Comparison of ENCODE assay signal across 1 cellular context in the genomic region with DNA sequence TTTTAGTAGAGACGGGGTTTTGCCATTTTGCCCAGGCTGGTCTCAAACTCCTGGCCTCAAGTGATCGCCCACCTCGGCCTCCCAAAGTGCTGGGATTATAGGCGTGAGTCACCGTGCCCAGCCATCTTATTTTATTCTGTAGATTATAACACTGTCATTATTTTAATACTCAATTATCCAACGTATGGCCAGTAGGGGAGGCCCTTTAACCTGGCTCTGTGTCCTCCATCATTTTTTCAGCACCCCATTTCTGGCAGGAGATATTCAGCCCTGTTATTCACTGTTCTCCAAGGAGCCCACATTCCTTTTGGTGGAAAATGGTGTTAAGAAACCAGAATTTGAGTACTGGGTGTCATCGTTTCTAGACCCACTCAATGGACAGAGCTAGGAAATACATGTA.
TF ChIP-seq lines count a peak whose summit lies in the region.

No MANE protein-coding gene starts in this region.

TF ChIP-seq in GM23338, 12 proteins besides CTCF, POLR2A, EP300 and RAD21:
- TF ChIP-seq, protein P1, sequence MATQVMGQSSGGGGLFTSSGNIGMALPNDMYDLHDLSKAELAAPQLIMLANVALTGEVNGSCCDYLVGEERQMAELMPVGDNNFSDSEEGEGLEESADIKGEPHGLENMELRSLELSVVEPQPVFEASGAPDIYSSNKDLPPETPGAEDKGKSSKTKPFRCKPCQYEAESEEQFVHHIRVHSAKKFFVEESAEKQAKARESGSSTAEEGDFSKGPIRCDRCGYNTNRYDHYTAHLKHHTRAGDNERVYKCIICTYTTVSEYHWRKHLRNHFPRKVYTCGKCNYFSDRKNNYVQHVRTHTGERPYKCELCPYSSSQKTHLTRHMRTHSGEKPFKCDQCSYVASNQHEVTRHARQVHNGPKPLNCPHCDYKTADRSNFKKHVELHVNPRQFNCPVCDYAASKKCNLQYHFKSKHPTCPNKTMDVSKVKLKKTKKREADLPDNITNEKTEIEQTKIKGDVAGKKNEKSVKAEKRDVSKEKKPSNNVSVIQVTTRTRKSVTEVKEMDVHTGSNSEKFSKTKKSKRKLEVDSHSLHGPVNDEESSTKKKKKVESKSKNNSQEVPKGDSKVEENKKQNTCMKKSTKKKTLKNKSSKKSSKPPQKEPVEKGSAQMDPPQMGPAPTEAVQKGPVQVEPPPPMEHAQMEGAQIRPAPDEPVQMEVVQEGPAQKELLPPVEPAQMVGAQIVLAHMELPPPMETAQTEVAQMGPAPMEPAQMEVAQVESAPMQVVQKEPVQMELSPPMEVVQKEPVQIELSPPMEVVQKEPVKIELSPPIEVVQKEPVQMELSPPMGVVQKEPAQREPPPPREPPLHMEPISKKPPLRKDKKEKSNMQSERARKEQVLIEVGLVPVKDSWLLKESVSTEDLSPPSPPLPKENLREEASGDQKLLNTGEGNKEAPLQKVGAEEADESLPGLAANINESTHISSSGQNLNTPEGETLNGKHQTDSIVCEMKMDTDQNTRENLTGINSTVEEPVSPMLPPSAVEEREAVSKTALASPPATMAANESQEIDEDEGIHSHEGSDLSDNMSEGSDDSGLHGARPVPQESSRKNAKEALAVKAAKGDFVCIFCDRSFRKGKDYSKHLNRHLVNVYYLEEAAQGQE (IDR thresholded peaks at IDR 0.05; ENCODE audit: unreplicated experiment), result no peak
- TF ChIP-seq POLR2AphosphoS5 (IDR thresholded peaks at IDR 0.05; ENCODE audit: low read depth) (no peak), STAT1 (IDR thresholded peaks at IDR 0.05; ENCODE audit: unreplicated experiment) (no peak), NANOG (IDR thresholded peaks at IDR 0.05; ENCODE audit: borderline replicate concordance) (no peak), EZH2 (IDR thresholded peaks at IDR 0.05; ENCODE audit: low read depth, unreplicated experiment) (no peak), JUNB (IDR thresholded peaks at IDR 0.05; ENCODE audit: unreplicated experiment) (no peak), ZNF331 (CRISPR knock-in tag; IDR thresholded peaks at IDR 0.05; ENCODE audit: low read depth) (no peak), EZH2phosphoT487 (IDR thresholded peaks at IDR 0.05; ENCODE audit: unreplicated experiment) (no peak), CREB1 (CRISPR knock-in tag; IDR thresholded peaks at IDR 0.05; ENCODE audit: low read depth) (no peak), ZNF114 (CRISPR knock-in tag; IDR thresholded peaks at IDR 0.05) (no peak)
- TF ChIP-seq, protein P2, sequence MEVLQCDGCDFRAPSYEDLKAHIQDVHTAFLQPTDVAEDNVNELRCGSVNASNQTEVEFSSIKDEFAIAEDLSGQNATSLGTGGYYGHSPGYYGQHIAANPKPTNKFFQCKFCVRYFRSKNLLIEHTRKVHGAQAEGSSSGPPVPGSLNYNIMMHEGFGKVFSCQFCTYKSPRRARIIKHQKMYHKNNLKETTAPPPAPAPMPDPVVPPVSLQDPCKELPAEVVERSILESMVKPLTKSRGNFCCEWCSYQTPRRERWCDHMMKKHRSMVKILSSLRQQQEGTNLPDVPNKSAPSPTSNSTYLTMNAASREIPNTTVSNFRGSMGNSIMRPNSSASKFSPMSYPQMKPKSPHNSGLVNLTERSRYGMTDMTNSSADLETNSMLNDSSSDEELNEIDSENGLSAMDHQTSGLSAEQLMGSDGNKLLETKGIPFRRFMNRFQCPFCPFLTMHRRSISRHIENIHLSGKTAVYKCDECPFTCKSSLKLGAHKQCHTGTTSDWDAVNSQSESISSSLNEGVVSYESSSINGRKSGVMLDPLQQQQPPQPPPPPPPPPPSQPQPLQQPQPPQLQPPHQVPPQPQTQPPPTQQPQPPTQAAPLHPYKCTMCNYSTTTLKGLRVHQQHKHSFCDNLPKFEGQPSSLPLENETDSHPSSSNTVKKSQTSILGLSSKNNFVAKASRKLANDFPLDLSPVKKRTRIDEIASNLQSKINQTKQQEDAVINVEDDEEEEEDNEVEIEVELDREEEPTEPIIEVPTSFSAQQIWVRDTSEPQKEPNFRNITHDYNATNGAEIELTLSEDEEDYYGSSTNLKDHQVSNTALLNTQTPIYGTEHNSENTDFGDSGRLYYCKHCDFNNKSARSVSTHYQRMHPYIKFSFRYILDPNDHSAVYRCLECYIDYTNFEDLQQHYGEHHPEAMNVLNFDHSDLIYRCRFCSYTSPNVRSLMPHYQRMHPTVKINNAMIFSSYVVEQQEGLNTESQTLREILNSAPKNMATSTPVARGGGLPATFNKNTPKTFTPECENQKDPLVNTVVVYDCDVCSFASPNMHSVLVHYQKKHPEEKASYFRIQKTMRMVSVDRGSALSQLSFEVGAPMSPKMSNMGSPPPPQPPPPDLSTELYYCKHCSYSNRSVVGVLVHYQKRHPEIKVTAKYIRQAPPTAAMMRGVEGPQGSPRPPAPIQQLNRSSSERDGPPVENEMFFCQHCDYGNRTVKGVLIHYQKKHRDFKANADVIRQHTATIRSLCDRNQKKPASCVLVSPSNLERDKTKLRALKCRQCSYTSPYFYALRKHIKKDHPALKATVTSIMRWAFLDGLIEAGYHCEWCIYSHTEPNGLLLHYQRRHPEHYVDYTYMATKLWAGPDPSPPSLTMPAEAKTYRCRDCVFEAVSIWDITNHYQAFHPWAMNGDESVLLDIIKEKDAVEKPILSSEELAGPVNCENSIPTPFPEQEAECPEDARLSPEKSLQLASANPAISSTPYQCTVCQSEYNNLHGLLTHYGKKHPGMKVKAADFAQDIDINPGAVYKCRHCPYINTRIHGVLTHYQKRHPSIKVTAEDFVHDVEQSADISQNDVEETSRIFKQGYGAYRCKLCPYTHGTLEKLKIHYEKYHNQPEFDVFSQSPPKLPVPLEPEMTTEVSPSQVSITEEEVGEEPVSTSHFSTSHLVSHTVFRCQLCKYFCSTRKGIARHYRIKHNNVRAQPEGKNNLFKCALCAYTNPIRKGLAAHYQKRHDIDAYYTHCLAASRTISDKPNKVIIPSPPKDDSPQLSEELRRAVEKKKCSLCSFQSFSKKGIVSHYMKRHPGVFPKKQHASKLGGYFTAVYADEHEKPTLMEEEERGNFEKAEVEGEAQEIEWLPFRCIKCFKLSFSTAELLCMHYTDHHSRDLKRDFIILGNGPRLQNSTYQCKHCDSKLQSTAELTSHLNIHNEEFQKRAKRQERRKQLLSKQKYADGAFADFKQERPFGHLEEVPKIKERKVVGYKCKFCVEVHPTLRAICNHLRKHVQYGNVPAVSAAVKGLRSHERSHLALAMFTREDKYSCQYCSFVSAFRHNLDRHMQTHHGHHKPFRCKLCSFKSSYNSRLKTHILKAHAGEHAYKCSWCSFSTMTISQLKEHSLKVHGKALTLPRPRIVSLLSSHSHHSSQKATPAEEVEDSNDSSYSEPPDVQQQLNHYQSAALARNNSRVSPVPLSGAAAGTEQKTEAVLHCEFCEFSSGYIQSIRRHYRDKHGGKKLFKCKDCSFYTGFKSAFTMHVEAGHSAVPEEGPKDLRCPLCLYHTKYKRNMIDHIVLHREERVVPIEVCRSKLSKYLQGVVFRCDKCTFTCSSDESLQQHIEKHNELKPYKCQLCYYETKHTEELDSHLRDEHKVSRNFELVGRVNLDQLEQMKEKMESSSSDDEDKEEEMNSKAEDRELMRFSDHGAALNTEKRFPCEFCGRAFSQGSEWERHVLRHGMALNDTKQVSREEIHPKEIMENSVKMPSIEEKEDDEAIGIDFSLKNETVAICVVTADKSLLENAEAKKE (CRISPR knock-in tag; IDR thresholded peaks at IDR 0.05), result no peak
- TF ChIP-seq, protein P3, sequence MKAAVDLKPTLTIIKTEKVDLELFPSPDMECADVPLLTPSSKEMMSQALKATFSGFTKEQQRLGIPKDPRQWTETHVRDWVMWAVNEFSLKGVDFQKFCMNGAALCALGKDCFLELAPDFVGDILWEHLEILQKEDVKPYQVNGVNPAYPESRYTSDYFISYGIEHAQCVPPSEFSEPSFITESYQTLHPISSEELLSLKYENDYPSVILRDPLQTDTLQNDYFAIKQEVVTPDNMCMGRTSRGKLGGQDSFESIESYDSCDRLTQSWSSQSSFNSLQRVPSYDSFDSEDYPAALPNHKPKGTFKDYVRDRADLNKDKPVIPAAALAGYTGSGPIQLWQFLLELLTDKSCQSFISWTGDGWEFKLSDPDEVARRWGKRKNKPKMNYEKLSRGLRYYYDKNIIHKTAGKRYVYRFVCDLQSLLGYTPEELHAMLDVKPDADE (IDR thresholded peaks at IDR 0.05), result no peak
